In genomic region chr16:88782454-88783390, GRCh38 we compare ENCODE assay signal across 8 cellular contexts. TPM values are rescaled to one million over a fixed set of nuclear protein-coding genes. Genes with fewer than 3 reads are reported as not detected.
DNase-seq lines count a peak whose midpoint lies in the region; ATAC-seq and TF ChIP-seq lines count a peak whose summit lies in the region.

No MANE protein-coding gene starts in this region.

- H3K4me1 Mint-ChIP-seq in T-helper 2 cell treated with Interferon-gamma antibody and Interleukin-4, amounts not matched to agents 5 μg/mL and 100 μg/mL, for 36 hours (ENCODE audit: low read depth), result peaks cover 34% of the 10 kb centered on the region

- H3K9ac ChIP-seq in mammary epithelial cell (ENCODE audit: insufficient read depth, low read length), result peak overlapping the region; percentile 80

- H2AFZ ChIP-seq in mammary epithelial cell (ENCODE audit: low read depth, low read length), result no peak overlapping the region

- no peaks in the 10 kb centered on the region for H3K27me3 Mint-ChIP-seq in T-helper 2 cell treated with Interferon-gamma antibody and Interleukin-4, amounts not matched to agents 5 μg/mL and 100 μg/mL, for 36 hours (ENCODE audit: low read depth)

- no peak for ATAC-seq in HG03460 (IDR thresholded peaks at IDR 0.05; ENCODE audit: unreplicated experiment)

- H3K4me3 Mint-ChIP-seq in T-helper 2 cell treated with Interferon-gamma antibody and Interleukin-4, amounts not matched to agents 5 μg/mL and 100 μg/mL, for 36 hours, result peak overlapping the region; percentile 88

- CTCF ChIA-PET in mammary epithelial cell (lab: Charles Lee; ENCODE audit: low non-redundant PET), result interaction anchor here (1.3 kb wide), 1 partner anchor 45 kb away, joined by 27 read pairs; no protein-coding TSS in a partner anchor

- H4K20me1 ChIP-seq in mammary epithelial cell (ENCODE audit: insufficient read depth, low read length), result peaks cover 7% of the 10 kb centered on the region

- TF ChIP-seq CTCF in GM12864 (IDR thresholded peaks at IDR 0.05; ENCODE audit: low read depth, low read length, missing control alignments) (no peak), mammary epithelial cell (conservative IDR thresholded peaks at IDR 0.05 in 1 of 2, IDR thresholded peaks at IDR 0.05 in 1 of 2; ENCODE audit: extremely low read depth in 1 of 2, insufficient read depth in 1 of 2, low read depth in 1 of 2, low read length in 2 of 2) (no peak)

- peak overlapping the region; percentile 61 for H3K4me3 ChIP-seq in GM12864 (ENCODE audit: low read depth, low read length)
- H3K4me3 ChIP-seq in mammary epithelial cell (replicated peaks in 1 of 3; ENCODE audit: insufficient read depth in 1 of 3, low read depth in 2 of 3, low read length in 3 of 3), result peak overlapping the region; percentile 57 to 76 (median 65)
- peak overlapping the region; percentile 16 for H3K4me3 ChIP-seq in mononuclear cell (ENCODE audit: low read length)

- in situ Hi-C loops in mammary epithelial cell (cut with MboI; ENCODE audit: low sequenced_read_pairs in 2 of 2), result loop anchor here in 1 of 2 donors (5.0 kb wide), 1 partner anchor 35 kb away; no protein-coding TSS in a partner anchor

- dilution Hi-C loops in mammary epithelial cell (cut with HindIII; ENCODE audit: low sequenced_read_pairs), result loop anchor here (5.0 to 10.0 kb wide), 5 partner anchors 55 to 522 kb away; partner anchors contain the start of gene ZNF778

- 7% methylated on average over 13 of the region's 16 CpGs for WGBS in mammary epithelial cell (ENCODE audit: low coverage, missing lambda C conversion rate)

- H3K27me3 ChIP-seq in mammary epithelial cell (ENCODE audit: insufficient read depth, low read length) (no peaks in the 10 kb centered on the region), mononuclear cell (ENCODE audit: insufficient read depth, low read length) (no peaks in the 10 kb centered on the region)

- H3K4me2 ChIP-seq in mammary epithelial cell (ENCODE audit: insufficient read depth, low read depth, low read length), result peak overlapping the region; percentile 98

- no TSS peak for BruUV-seq in mammary epithelial cell (replicated peaks; lab: Mats Ljungman, UMichigan)

- peak overlapping the region; percentile 76 for H3K27ac ChIP-seq in mammary epithelial cell (ENCODE audit: insufficient read depth, low read depth, low read length)

- no peaks in the 10 kb centered on the region for H3K9me3 Mint-ChIP-seq in T-helper 2 cell treated with Interferon-gamma antibody and Interleukin-4, amounts not matched to agents 5 μg/mL and 100 μg/mL, for 36 hours

- H3K4me1 ChIP-seq in mammary epithelial cell (ENCODE audit: insufficient read depth, low read length) (peaks cover 31% of the 10 kb centered on the region), mononuclear cell (ENCODE audit: insufficient read depth, low read length) (peaks cover 72% of the 10 kb centered on the region)

- DNase-seq in GM12864 (ENCODE audit: low read depth) (no peak), mammary epithelial cell (peak; percentile 94), stromal cell of bone marrow (ENCODE audit: low read depth) (peak; percentile 69), NCI-H1694 treated with DMSO at 0.1 percent for 48 hours (lab: John Stamatoyannopoulos, UW) (no peak), putamen (ENCODE audit: low spot score) (no peak)
- DNase-seq in T-helper 2 cell treated with Interferon-gamma antibody and Interleukin-4, amounts not matched to agents 5 μg/mL and 100 μg/mL, for 36 hours (ENCODE audit: low spot score), result peak; percentile 86

- H3K9me3 ChIP-seq in mammary epithelial cell (replicated peaks; ENCODE audit: insufficient read depth, low read length) (no peaks in the 10 kb centered on the region), mononuclear cell (ENCODE audit: low read depth, low read length) (no peaks in the 10 kb centered on the region)

- intact Hi-C loops in mammary epithelial cell (cut with micrococcal nuclease), result loop anchor here (1.0 to 5.0 kb wide), 3 partner anchors 12 to 210 kb away; partner anchors contain the start of gene ZC3H18

- H3K79me2 ChIP-seq in mammary epithelial cell (ENCODE audit: insufficient read depth, low read length), result peaks cover 73% of the 10 kb centered on the region

- no peaks in the 10 kb centered on the region for H3K36me3 ChIP-seq in mammary epithelial cell (ENCODE audit: insufficient read depth, low read length)

- peaks cover 8% of the 10 kb centered on the region for H3K36me3 Mint-ChIP-seq in T-helper 2 cell treated with Interferon-gamma antibody and Interleukin-4, amounts not matched to agents 5 μg/mL and 100 μg/mL, for 36 hours (ENCODE audit: low read depth)

- H3K27ac Mint-ChIP-seq in T-helper 2 cell treated with Interferon-gamma antibody and Interleukin-4, amounts not matched to agents 5 μg/mL and 100 μg/mL, for 36 hours, result peak overlapping the region; percentile 87

RNA-seq across cellular contexts. Expression of gene PIEZO1, which starts 2.3 kb away (rescaled TPM):
- total RNA-seq in mammary epithelial cell (100 to 1,000 TPM; 165 to 215 TPM), mononuclear cell (54.5 TPM)
- 144 TPM for polyA plus RNA-seq in mammary epithelial cell
- polyA minus RNA-seq in mammary epithelial cell, result 339 TPM

RNA-seq across cellular contexts. Expression of gene CDT1, which starts 20.9 kb away (rescaled TPM):
- total RNA-seq in mammary epithelial cell, result 10 to 100 TPM in 1 of 2 donors, 1 to 10 TPM in 1; 3.5 to 22.0 TPM
- polyA plus RNA-seq in mammary epithelial cell, result 13.6 TPM
- polyA minus RNA-seq in mammary epithelial cell, result 20.1 TPM
- total RNA-seq in mononuclear cell, result 0.42 TPM

RNA-seq across cellular contexts. Expression of gene APRT, which starts 29.0 kb away (rescaled TPM):
- total RNA-seq in mammary epithelial cell (100 to 1,000 TPM in 1 of 2 donors, 10 to 100 TPM in 1; 51.5 to 136 TPM), mononuclear cell (70.8 TPM)
- polyA plus RNA-seq in mammary epithelial cell, result 145 TPM
- polyA minus RNA-seq in mammary epithelial cell, result 63.6 TPM

Comparison
In these comparisons a context has a peak if more than half of its experiments do, and no peak if none do; other contexts are left out.
1. DNase-seq: peak in T-helper 2 cell treated with Interferon-gamma antibody and Interleukin-4, amounts not matched to agents 5 μg/mL and 100 μg/mL, for 36 hours (single experiment), mammary epithelial cell (single experiment) and stromal cell of bone marrow (single experiment); none in GM12864 (single experiment), NCI-H1694 treated with DMSO at 0.1 percent for 48 hours (single experiment) and putamen (single experiment).
2. Peak in every context shown above with its lines, with median percentiles within 50 percentile points of each other: H3K4me3 ChIP-seq.